1 cellular context compared by ENCODE assay signal in genomic region chr12:85036241-85036707, GRCh38.
TF ChIP-seq lines count a peak whose summit lies in the region.

TSS of gene LRRIQ1 (plus strand) at chr12:85036351. CDS start at chr12:85038177, 1,826 bp downstream.
TSS of gene TSPAN19 (minus strand) at chr12:85036277. CDS start at chr12:85029946, 6,331 bp downstream.

TF ChIP-seq in GM23338, 12 proteins besides CTCF, POLR2A, EP300 and RAD21 (continued from another document):
- TF ChIP-seq REST (IDR thresholded peaks at IDR 0.05; ENCODE audit: unreplicated experiment) (no peak), CREB1 (CRISPR knock-in tag; IDR thresholded peaks at IDR 0.05; ENCODE audit: low read depth) (no peak), EZH2 (IDR thresholded peaks at IDR 0.05; ENCODE audit: low read depth, unreplicated experiment) (no peak), JUNB (IDR thresholded peaks at IDR 0.05; ENCODE audit: unreplicated experiment) (no peak), POLR2AphosphoS5 (IDR thresholded peaks at IDR 0.05; ENCODE audit: low read depth) (no peak), STAT1 (IDR thresholded peaks at IDR 0.05; ENCODE audit: unreplicated experiment) (no peak), ETS1 (IDR thresholded peaks at IDR 0.05) (no peak), ZNF114 (CRISPR knock-in tag; IDR thresholded peaks at IDR 0.05) (no peak)
